9 cellular contexts compared by ENCODE assay signal in genomic region chr10:1425886-1426285, GRCh38.
DNase-seq lines count a peak whose midpoint lies in the region; ATAC-seq and TF ChIP-seq lines count a peak whose summit lies in the region.
"Had no signal": no experiment of that assay in that cellular context is flagged by ENCODE, and none has a peak within 500 bp of the region (broad histone marks: within the 10 kb centered on the region; RNA-seq: fewer than 3 reads in every experiment).

No MANE protein-coding gene starts in this region.

- no peak overlapping the region for H3K4me3 Mint-ChIP-seq in activated CD4-positive, alpha-beta T cell treated with anti-CD3 and anti-CD28 coated beads for 36 hours
- no peak overlapping the region for H3K4me3 Mint-ChIP-seq in osteocyte (ENCODE audit: unreplicated experiment)

- H3K36me3 ChIP-seq in upper lobe of left lung, result no peaks in the 10 kb centered on the region
- H3K36me3 ChIP-seq in gastrocnemius medialis, result no peaks in the 10 kb centered on the region

- peaks cover 10% of the 10 kb centered on the region for H3K9me3 Mint-ChIP-seq in activated CD4-positive, alpha-beta T cell treated with anti-CD3 and anti-CD28 coated beads for 36 hours (ENCODE audit: low read depth)
- H3K9me3 Mint-ChIP-seq in osteocyte (ENCODE audit: unreplicated experiment), result peaks cover 7% of the 10 kb centered on the region

- in situ Hi-C loops in gastrocnemius medialis (cut with MboI; ENCODE audit: low sequenced_read_pairs in 4 of 4), result no loop called here

- TF ChIP-seq CTCF in osteocyte (IDR thresholded peaks at IDR 0.05) (no peak), upper lobe of left lung (IDR thresholded peaks at IDR 0.05) (no peak), gastrocnemius medialis (IDR thresholded peaks at IDR 0.05 in 4 of 5, conservative IDR thresholded peaks at IDR 0.05 in 1 of 5) (no peak)

- H3K9me3 ChIP-seq in upper lobe of left lung, result peaks cover 0 to 7% (median 2%) of the 10 kb centered on the region in 4 donors
- no peaks in the 10 kb centered on the region for H3K9me3 ChIP-seq in gastrocnemius medialis

- H3K27me3 Mint-ChIP-seq in activated CD4-positive, alpha-beta T cell treated with anti-CD3 and anti-CD28 coated beads for 36 hours, result peaks cover 19% of the 10 kb centered on the region
- H3K27me3 Mint-ChIP-seq in osteocyte (ENCODE audit: unreplicated experiment), result peaks cover 23% of the 10 kb centered on the region

- TF ChIP-seq EP300 in upper lobe of left lung (IDR thresholded peaks at IDR 0.05), result no peak

- CTCF ChIA-PET in activated CD4-positive, alpha-beta T cell treated with anti-CD3 and anti-CD28 coated beads for 36 hours (lab: Charles Lee), result no interaction called here

- H3K36me3 Mint-ChIP-seq in activated CD4-positive, alpha-beta T cell treated with anti-CD3 and anti-CD28 coated beads for 36 hours (ENCODE audit: low read depth), result no peaks in the 10 kb centered on the region
- peaks cover 2% of the 10 kb centered on the region for H3K36me3 Mint-ChIP-seq in osteocyte (ENCODE audit: unreplicated experiment)

- WGBS in upper lobe of left lung, 2 donors, result 50 to 61% methylated on average over 7 of the region's 7 CpGs

- no peak overlapping the region for H3K27ac Mint-ChIP-seq in activated CD4-positive, alpha-beta T cell treated with anti-CD3 and anti-CD28 coated beads for 36 hours
- no peak overlapping the region for H3K27ac Mint-ChIP-seq in osteocyte (ENCODE audit: unreplicated experiment)

- ATAC-seq in activated CD4-positive, alpha-beta T cell treated with anti-CD3 and anti-CD28 coated beads for 36 hours, result peak; percentile 69
- peak; percentile 61 for ATAC-seq in HG02571 (IDR thresholded peaks at IDR 0.05; ENCODE audit: unreplicated experiment)
- ATAC-seq in HG03520 (IDR thresholded peaks at IDR 0.05; ENCODE audit: unreplicated experiment), result peak; percentile 77
- no peak for ATAC-seq in upper lobe of left lung (ENCODE audit: low FRiP score in 2 of 2)
- no peak for ATAC-seq in gastrocnemius medialis

- intact Hi-C loops in activated CD4-positive, alpha-beta T cell treated with anti-CD3 and anti-CD28 coated beads for 36 hours (cut with DNase I, micrococcal nuclease), result no loop called here
- intact Hi-C loops in gastrocnemius medialis (cut with DNase I; ENCODE audit: low total_unique reads), result no loop called here

- peaks cover 2% of the 10 kb centered on the region for H3K4me1 Mint-ChIP-seq in activated CD4-positive, alpha-beta T cell treated with anti-CD3 and anti-CD28 coated beads for 36 hours
- peaks cover 12% of the 10 kb centered on the region for H3K4me1 Mint-ChIP-seq in osteocyte (ENCODE audit: unreplicated experiment)

- no peak overlapping the region for H3K4me3 ChIP-seq in upper lobe of left lung
- no peak overlapping the region for H3K4me3 ChIP-seq in gastrocnemius medialis

- DNase-seq in activated CD4-positive, alpha-beta T cell treated with anti-CD3 and anti-CD28 coated beads for 36 hours, result no peak
- no peak for DNase-seq in activated CD4-positive, alpha-beta T cell treated with anti-CD3 and anti-CD28 coated beads for 1 hour
- DNase-seq in osteocyte (ENCODE audit: extremely low spot score, unreplicated experiment) (peak; percentile 13), upper lobe of left lung (no peak), gastrocnemius medialis (no peak), NCI-H2171 treated with DMSO at 0.1 percent for 48 hours (lab: John Stamatoyannopoulos, UW) (no peak)

- POLR2A ChIA-PET in activated CD4-positive, alpha-beta T cell treated with anti-CD3 and anti-CD28 coated beads for 36 hours (lab: Charles Lee), result no interaction called here

- no peaks in the 10 kb centered on the region for H3K27me3 ChIP-seq in upper lobe of left lung
- H3K27me3 ChIP-seq in gastrocnemius medialis, result no peaks in the 10 kb centered on the region

- TF ChIP-seq POLR2A in upper lobe of left lung (IDR thresholded peaks at IDR 0.05) (no peak), gastrocnemius medialis (IDR thresholded peaks at IDR 0.05) (no peak)

- H3K4me1 ChIP-seq in upper lobe of left lung (peaks cover 0 to 2% (median under 1%) of the 10 kb centered on the region in 4 donors), gastrocnemius medialis (no peaks in the 10 kb centered on the region)

- H3K27ac ChIP-seq in upper lobe of left lung, result no peak overlapping the region
- H3K27ac ChIP-seq in gastrocnemius medialis, result no peak overlapping the region
- H3K27ac ChIP-seq: 22Rv1 had no signal

Comparison
In these comparisons a context has a peak if more than half of its experiments do, and no peak if none do; other contexts are left out.
1. ATAC-seq: peak in activated CD4-positive, alpha-beta T cell treated with anti-CD3 and anti-CD28 coated beads for 36 hours (single experiment), HG02571 (single experiment) and HG03520 (single experiment); none in upper lobe of left lung (0 of 2) and gastrocnemius medialis (0 of 2).